Comparison of ENCODE assay signal across 8 cellular contexts in the genomic region with DNA sequence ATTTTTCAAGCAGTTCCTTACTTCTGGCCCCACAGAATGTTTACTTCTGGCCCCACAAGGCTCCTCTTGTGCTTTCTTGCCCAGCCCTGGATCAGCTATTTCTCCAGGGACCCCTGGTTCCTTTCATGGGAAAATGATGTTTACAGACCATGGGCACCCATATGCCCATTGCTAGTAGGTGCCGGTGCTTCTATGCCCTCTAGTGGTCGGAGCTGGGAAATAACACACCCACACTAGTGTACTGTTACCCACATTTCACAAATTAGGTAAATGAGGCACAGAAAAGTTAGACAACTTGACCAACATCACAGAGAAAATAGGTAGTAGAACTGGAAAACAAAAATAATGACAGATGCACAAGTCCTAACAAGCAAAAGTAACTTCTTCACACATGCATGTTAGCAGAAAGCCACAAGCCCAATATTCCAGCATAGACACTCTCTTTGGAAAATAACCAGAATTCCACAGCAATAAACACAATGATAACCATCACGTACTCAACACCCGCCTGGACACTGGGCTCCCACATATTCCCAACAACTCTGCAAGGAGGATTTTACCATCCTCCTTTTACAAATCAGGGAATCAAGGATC. TPM values are rescaled to one million over a fixed set of nuclear protein-coding genes. Genes with fewer than 3 reads are reported as not detected.
DNase-seq lines count a peak whose midpoint lies in the region; ATAC-seq, FAIRE-seq and TF ChIP-seq lines count a peak whose summit lies in the region.

No MANE protein-coding gene starts in this region.

- FAIRE-seq in GM12891 (lab: Jason Lieb, UNC): peak; percentile 96

- no peak overlapping the region for H3K4me3 ChIP-seq in esophagus squamous epithelium

- no peaks in the 10 kb centered on the region for H3K36me3 ChIP-seq in esophagus squamous epithelium

- WGBS in esophagus squamous epithelium, 2 donors: 17 to 18% methylated on average over 4 of the region's 4 CpGs

- intact Hi-C loops in esophagus squamous epithelium (cut with DNase I): no loop called here

- in situ Hi-C loops in ACHN (cut with HindIII; ENCODE audit: low pct_ligation_motif_present, low pct_unique_long_range_greater_than_20kb, low sequenced_read_pairs): no loop called here

- peak; percentile 37 to 73 (median 64) for TF ChIP-seq CTCF in esophagus squamous epithelium (IDR thresholded peaks at IDR 0.05)
- no peak for TF ChIP-seq CTCF in omental fat pad (IDR thresholded peaks at IDR 0.05)

- H3K9me3 ChIP-seq in esophagus squamous epithelium: no peaks in the 10 kb centered on the region

- no peak for TF ChIP-seq POLR2A in GM12891 (IDR thresholded peaks at IDR 0.05; ENCODE audit: low read depth, low read length)
- no peak for TF ChIP-seq POLR2A in esophagus squamous epithelium (IDR thresholded peaks at IDR 0.05)

- peaks cover 0 to 70% (median 0%) of the 10 kb centered on the region in 3 donors for H3K4me1 ChIP-seq in esophagus squamous epithelium

- H3K27ac ChIP-seq in esophagus squamous epithelium: peak overlapping the region; percentile 9 to 87 (median 67)

- H3K27me3 ChIP-seq in esophagus squamous epithelium: peaks cover 0 to 22% (median 0%) of the 10 kb centered on the region in 4 donors

- DNase-seq in ACHN (peak; percentile 44), GM12891 (ENCODE audit: insufficient read length, low spot score) (peak; percentile 13), NCI-H526 treated with DMSO at 0.1 percent for 48 hours (lab: John Stamatoyannopoulos, UW) (peak; percentile 6), esophagus squamous epithelium (lab: John Stamatoyannopoulos, UW) (no peak), omental fat pad (ENCODE audit: low spot score) (peak; percentile 35), ureter (ENCODE audit: low spot score) (peak; percentile 53)
- DNase-seq in activated CD8-positive, alpha-beta memory T cell treated with anti-CD3 and anti-CD28 coated beads for 48 hours (ENCODE audit: low read depth in 2 of 3, low spot score in 2 of 3): peak; percentile 16 to 56 (median 33)

- ATAC-seq in omental fat pad (ENCODE audit: low FRiP score) (no peak), HG03439 (IDR thresholded peaks at IDR 0.05; ENCODE audit: unreplicated experiment) (no peak)

TF ChIP-seq in GM12891, 5 proteins besides CTCF, POLR2A, EP300 and RAD21:
- TF ChIP-seq SPI1 (IDR thresholded peaks at IDR 0.05; ENCODE audit: low read depth, low read length): no peak
- no peak for TF ChIP-seq TAF1 (IDR thresholded peaks at IDR 0.05; ENCODE audit: low read depth, low read length)
- no peak for TF ChIP-seq POLR2AphosphoS5 (IDR thresholded peaks at IDR 0.05; ENCODE audit: low read depth, low read length)
- TF ChIP-seq POU2F2 (IDR thresholded peaks at IDR 0.05; ENCODE audit: low read depth, low read length): no peak
- TF ChIP-seq PAX5 (IDR thresholded peaks at IDR 0.05; ENCODE audit: insufficient read depth, low read length, severe bottlenecking): no peak

RNA-seq across cellular contexts. Expression of gene CEACAM6, which starts 1.3 kb away (rescaled TPM):
- not detected for polyA plus RNA-seq in GM12891 (2012; ENCODE audit: low read depth, missing spikeins)
- total RNA-seq in esophagus squamous epithelium: 100 to 1,000 TPM in 3 of 4 donors, 10 to 100 TPM in 1; 70.8 to 288 (median 176) TPM
- total RNA-seq in omental fat pad: under 1 TPM in 1 of 4 donors, not detected in 3; 0.19 TPM
- total RNA-seq in ureter: 0.86 TPM

RNA-seq across cellular contexts. Expression of gene CEACAM3, which starts 42.4 kb away (rescaled TPM):
- polyA plus RNA-seq in GM12891 (2012; ENCODE audit: low read depth, missing spikeins): 0.18 TPM
- 1 to 10 TPM in 2 of 4 donors, under 1 TPM in 2; 0.42 to 1.3 (median 0.99) TPM for total RNA-seq in esophagus squamous epithelium
- 10 to 100 TPM in 1 of 4 donors, not detected in 3; 20.3 TPM for total RNA-seq in omental fat pad
- total RNA-seq in ureter: not detected

RNA-seq across cellular contexts. Expression of gene CEACAM5, which starts 45.6 kb away (rescaled TPM):
- polyA plus RNA-seq in GM12891 (2012; ENCODE audit: low read depth, missing spikeins): not detected
- 100 to 1,000 TPM in 3 of 4 donors, 10 to 100 TPM in 1; 86.4 to 374 (median 293) TPM for total RNA-seq in esophagus squamous epithelium
- not detected for total RNA-seq in omental fat pad
- total RNA-seq in ureter: 0.36 TPM

Comparison
In these comparisons a context has a peak if more than half of its experiments do, and no peak if none do; other contexts are left out.
1. CTCF ChIP-seq: peak in esophagus squamous epithelium (6 of 6); none in omental fat pad (0 of 3).
2. RNA of gene CEACAM6, which starts 1.3 kb away (total RNA-seq): 70.8 to 288 TPM in esophagus squamous epithelium; 0.86 TPM in ureter (single experiment) and 0.19 TPM in omental fat pad; every median in the first group is over 10 times any median in the second.
3. RNA of gene CEACAM5, which starts 45.6 kb away (total RNA-seq): 86.4 to 374 TPM in esophagus squamous epithelium; 0.36 TPM in ureter (single experiment) and not detected in omental fat pad; every median in the first group is over 10 times any median in the second.